33 cellular contexts compared by ENCODE assay signal in genomic region chr16:75085556-75085955, GRCh38. TPM values are rescaled to one million over a fixed set of nuclear protein-coding genes. Genes with fewer than 3 reads are reported as not detected.
DNase-seq lines count a peak whose midpoint lies in the region; ATAC-seq, FAIRE-seq and TF ChIP-seq lines count a peak whose summit lies in the region.
"Had no signal": no experiment of that assay in that cellular context is flagged by ENCODE, and none has a peak within 500 bp of the region (broad histone marks: within the 10 kb centered on the region; RNA-seq: fewer than 3 reads in every experiment).

No MANE protein-coding gene starts in this region.

- H3K9me3 Mint-ChIP-seq in progenitor cell of endocrine pancreas (ENCODE audit: low read depth), result no peaks in the 10 kb centered on the region
- H3K9me3 Mint-ChIP-seq: activated CD4-positive, alpha-beta memory T cell treated with anti-CD3 and anti-CD28 coated beads for 36 hours; activated naive CD8-positive, alpha-beta T cell treated with anti-CD3 and anti-CD28 coated beads for 36 hours; type B pancreatic cell had no signal

- H3K4me3 Mint-ChIP-seq in progenitor cell of endocrine pancreas (ENCODE audit: low read depth), result no peak overlapping the region
- H3K4me3 Mint-ChIP-seq: activated CD4-positive, alpha-beta memory T cell treated with anti-CD3 and anti-CD28 coated beads for 36 hours; activated naive CD8-positive, alpha-beta T cell treated with anti-CD3 and anti-CD28 coated beads for 36 hours; CD14-positive monocyte; type B pancreatic cell had no signal

- peaks cover 11% of the 10 kb centered on the region for H3K4me1 ChIP-seq in testis

- intact Hi-C loops in testis (cut with DNase I; ENCODE audit: low total_unique reads), result no loop called here

- no peak for TF ChIP-seq POLR2A in testis (IDR thresholded peaks at IDR 0.05)

- no peaks in the 10 kb centered on the region for H3K9me3 ChIP-seq in testis
- H3K9me3 ChIP-seq: colonic mucosa, left ventricle myocardium inferior, stomach had no signal

- TF ChIP-seq CTCF in BJ (IDR thresholded peaks at IDR 0.05; ENCODE audit: insufficient read depth, low read depth, low read length) (no peak), progenitor cell of endocrine pancreas (IDR thresholded peaks at IDR 0.05; ENCODE audit: unreplicated experiment) (no peak), testis (IDR thresholded peaks at IDR 0.05) (no peak)

- WGBS in testis, 2 donors, result 90 to 93% methylated on average over 4 of the region's 4 CpGs

- H3K36me3 ChIP-seq in BJ (ENCODE audit: control insufficient read depth, insufficient read depth, low read length) (no peaks in the 10 kb centered on the region), testis (ENCODE audit: low read depth, missing control alignments) (no peaks in the 10 kb centered on the region)
- H3K36me3 ChIP-seq: colonic mucosa, stomach had no signal

- H3K27ac ChIP-seq in testis, result no peak overlapping the region
- H3K27ac ChIP-seq: colonic mucosa, left ventricle myocardium inferior, stomach had no signal

- POLR2A ChIA-PET in BJ (lab: Charles Lee), result no interaction called here

- no peaks in the 10 kb centered on the region for H3K27me3 Mint-ChIP-seq in progenitor cell of endocrine pancreas
- H3K27me3 Mint-ChIP-seq: activated CD4-positive, alpha-beta memory T cell treated with anti-CD3 and anti-CD28 coated beads for 36 hours; activated naive CD8-positive, alpha-beta T cell treated with anti-CD3 and anti-CD28 coated beads for 36 hours; type B pancreatic cell had no signal

- DNase-seq in BJ (ENCODE audit: low read depth) (peak; percentile 53), GM04504 (ENCODE audit: low read depth) (peak; percentile 42), progenitor cell of endocrine pancreas (ENCODE audit: low spot score, unreplicated experiment) (no peak), testis (no peak), glomerular visceral epithelial cell (ENCODE audit: extremely low spot score) (no peak), NCI-H345 (lab: John Stamatoyannopoulos, UW) (no peak)
- DNase-seq: activated CD4-positive, alpha-beta memory T cell treated with anti-CD3 and anti-CD28 coated beads for 36 hours; activated CD8-positive, alpha-beta memory T cell treated with anti-CD3 and anti-CD28 coated beads, Interleukin-2, amount 50 U/mL, for 48 hours; activated naive CD8-positive, alpha-beta T cell treated with anti-CD3 and anti-CD28 coated beads for 36 hours; aorta; colonic mucosa; effector CD8-positive, alpha-beta T cell; GOT3; left ventricle myocardium inferior; mesendoderm; MM.1S; naive B cell; NCI-H1417; NCI-H2081; NCI-H774; retina; stimulated activated CD4-positive, alpha-beta T cell treated with anti-CD3 and anti-CD28 coated beads, Interleukin-1b, Interleukin-23, amount 100 ng/mL, for 48 hours; stimulated activated CD8-positive, alpha-beta memory T cell treated with anti-CD3 and anti-CD28 coated beads, Interleukin-4, amount 100 ng/mL, for 48 hours; stomach had no signal

- FAIRE-seq in endometrium (lab: Jason Lieb, UNC), result peak; percentile 41
- FAIRE-seq: islet of Langerhans, K562 had no signal

- CTCF ChIA-PET in BJ (lab: Yijun Ruan, JAX), result interaction anchor here (0.6 to 1.8 kb wide), 4 partner anchors 24 to 95 kb away, joined by 3 to 6 read pairs (median 3); partner anchors contain the start of gene LDHD

- peaks cover 2% of the 10 kb centered on the region for H3K36me3 Mint-ChIP-seq in progenitor cell of endocrine pancreas (ENCODE audit: insufficient read depth)
- H3K36me3 Mint-ChIP-seq: activated naive CD8-positive, alpha-beta T cell treated with anti-CD3 and anti-CD28 coated beads for 36 hours had no signal

- H3K27me3 ChIP-seq in BJ (ENCODE audit: control insufficient read depth, insufficient read depth, low read length), result no peaks in the 10 kb centered on the region
- H3K27me3 ChIP-seq in testis, result no peaks in the 10 kb centered on the region
- H3K27me3 ChIP-seq: colonic mucosa, stomach had no signal

- no peak for ATAC-seq in HG03097 (IDR thresholded peaks at IDR 0.05; ENCODE audit: low FRiP score, unreplicated experiment)
- ATAC-seq: activated CD4-positive, CD25-positive, alpha-beta regulatory T cell treated with anti-CD3 and anti-CD28 coated beads, Interleukin-2, amount 50 U/mL, for 24 hours; esophagus mucosa; K562 had no signal

- H3K4me1 Mint-ChIP-seq in progenitor cell of endocrine pancreas (ENCODE audit: low read depth), result peaks cover 38% of the 10 kb centered on the region

- no peak overlapping the region for H3K4me3 ChIP-seq in BJ (ENCODE audit: low read depth, low read length)
- H3K4me3 ChIP-seq in testis, result no peak overlapping the region
- H3K4me3 ChIP-seq: colonic mucosa, K562, left ventricle myocardium inferior, smooth muscle cell, stomach had no signal

- peak overlapping the region; percentile 76 for H3K27ac Mint-ChIP-seq in progenitor cell of endocrine pancreas
- H3K27ac Mint-ChIP-seq: activated CD4-positive, alpha-beta memory T cell treated with anti-CD3 and anti-CD28 coated beads for 36 hours; activated naive CD8-positive, alpha-beta T cell treated with anti-CD3 and anti-CD28 coated beads for 36 hours; CD14-positive monocyte; type B pancreatic cell had no signal

RNA-seq across cellular contexts. Expression of gene LDHD, which starts 31.0 kb away (rescaled TPM):
- polyA plus RNA-seq in BJ (2011; rRNA removed) (0.60 and 0.71 TPM in 2 replicates), testis (ENCODE audit: insufficient read depth, low read depth, low replicate concordance) (4.2 TPM)
- polyA minus RNA-seq in BJ (2011; rRNA and poly(A)+ RNA removed), result 0.31 and 0.71 TPM in 2 replicates
- total RNA-seq in progenitor cell of endocrine pancreas (0.64 and 0.89 TPM in 2 replicates), testis (10 to 100 TPM in 1 of 2 donors, 1 to 10 TPM in 1; 5.0 to 14.4 TPM)
- total RNA-seq: activated naive CD8-positive, alpha-beta T cell treated with anti-CD3 and anti-CD28 coated beads for 36 hours had no signal

Comparison
In these comparisons a context has a peak if more than half of its experiments do, and no peak if none do; other contexts are left out.
1. DNase-seq: peak in BJ (single experiment) and GM04504 (single experiment); none in progenitor cell of endocrine pancreas (single experiment), testis (single experiment), glomerular visceral epithelial cell (single experiment) and NCI-H345 (single experiment).